11 cellular contexts compared by ENCODE assay signal in genomic region chr14:100015251-100015655, GRCh38. TPM values are rescaled to one million over a fixed set of nuclear protein-coding genes. Genes with fewer than 3 reads are reported as not detected.
DNase-seq lines count a peak whose midpoint lies in the region; ATAC-seq lines count a peak whose summit lies in the region.
"Had no signal": no experiment of that assay in that cellular context is flagged by ENCODE, and none has a peak within 500 bp of the region (broad histone marks: within the 10 kb centered on the region; RNA-seq: fewer than 3 reads in every experiment).

No MANE protein-coding gene starts in this region.

- H3K36me3 Mint-ChIP-seq in activated naive CD4-positive, alpha-beta T cell treated with anti-CD3 and anti-CD28 coated beads, Interleukin-2, amount 10 ng/mL, durations not matched to agents 7 days and 5 days, result no peaks in the 10 kb centered on the region
- no peaks in the 10 kb centered on the region for H3K36me3 Mint-ChIP-seq in stimulated activated memory B cell treated with anti-CD40 and anti-IgM and Interleukin-4, amounts not matched to agents 10 μg/mL and 1 μg/mL and 100 μg/mL, for 72 hours
- H3K36me3 Mint-ChIP-seq in immature natural killer cell, result no peaks in the 10 kb centered on the region

- no peaks in the 10 kb centered on the region for H3K27me3 Mint-ChIP-seq in activated naive CD4-positive, alpha-beta T cell treated with anti-CD3 and anti-CD28 coated beads, Interleukin-2, amount 10 ng/mL, durations not matched to agents 7 days and 5 days
- peaks cover 7% of the 10 kb centered on the region for H3K27me3 Mint-ChIP-seq in stimulated activated memory B cell treated with anti-CD40 and anti-IgM and Interleukin-4, amounts not matched to agents 10 μg/mL and 1 μg/mL and 100 μg/mL, for 72 hours
- H3K27me3 Mint-ChIP-seq in immature natural killer cell (ENCODE audit: low read depth in 3 of 3), result peaks cover 0 to 2% (median 2%) of the 10 kb centered on the region in 3 donors

- no peak for DNase-seq in activated naive CD4-positive, alpha-beta T cell treated with anti-CD3 and anti-CD28 coated beads, Interleukin-2, amount 10 ng/mL, durations not matched to agents 7 days and 5 days
- DNase-seq in activated naive CD4-positive, alpha-beta T cell treated with anti-CD3 and anti-CD28 coated beads, Interleukin-2, amount 50 U/mL, for 16 hours, result no peak
- DNase-seq in SKM-1 (lab: John Stamatoyannopoulos, UW; ENCODE audit: unreplicated experiment) (peak; percentile 6), activated T-cell treated with anti-CD3 and anti-CD28 coated beads for 4 hours (no peak), immature natural killer cell (no peak)
- no peak for DNase-seq in NK-92 treated with Interleukin-12 subunit alpha and Interleukin-12 subunit beta, amount 100 ng/mL, for 24 hours (lab: John Stamatoyannopoulos, UW)
- DNase-seq: activated T-cell treated with anti-CD3 and anti-CD28 coated beads, Interleukin-2, amount 50 U/mL, for 4 hours; kidney; stimulated activated naive CD4-positive, alpha-beta T cell treated with Interleukin-2 at 50 U/mL for 16 hours had no signal

- ATAC-seq in HG03045 (IDR thresholded peaks at IDR 0.05; ENCODE audit: unreplicated experiment), result peak; percentile 66
- ATAC-seq in stimulated activated memory B cell treated with anti-CD40 and anti-IgM and Interleukin-4, amounts not matched to agents 10 μg/mL and 1 μg/mL and 100 μg/mL, for 72 hours, result peak; percentile 90
- ATAC-seq: activated T-cell treated with anti-CD3 and anti-CD28 coated beads, Interleukin-2, amount 50 U/mL, for 4 hours had no signal

- CTCF ChIA-PET in activated naive CD4-positive, alpha-beta T cell treated with anti-CD3 and anti-CD28 coated beads, Interleukin-2, amount 10 ng/mL, durations not matched to agents 7 days and 5 days (lab: Charles Lee), result no interaction called here

- no peaks in the 10 kb centered on the region for H3K9me3 Mint-ChIP-seq in activated naive CD4-positive, alpha-beta T cell treated with anti-CD3 and anti-CD28 coated beads, Interleukin-2, amount 10 ng/mL, durations not matched to agents 7 days and 5 days
- no peaks in the 10 kb centered on the region for H3K9me3 Mint-ChIP-seq in stimulated activated memory B cell treated with anti-CD40 and anti-IgM and Interleukin-4, amounts not matched to agents 10 μg/mL and 1 μg/mL and 100 μg/mL, for 72 hours
- H3K9me3 Mint-ChIP-seq in immature natural killer cell, result no peaks in the 10 kb centered on the region
- H3K9me3 Mint-ChIP-seq: activated T-cell treated with anti-CD3 and anti-CD28 coated beads, Interleukin-2, amount 50 U/mL, for 4 hours had no signal

- H3K4me3 Mint-ChIP-seq in activated naive CD4-positive, alpha-beta T cell treated with anti-CD3 and anti-CD28 coated beads, Interleukin-2, amount 10 ng/mL, durations not matched to agents 7 days and 5 days, result no peak overlapping the region
- no peak overlapping the region for H3K4me3 Mint-ChIP-seq in stimulated activated memory B cell treated with anti-CD40 and anti-IgM and Interleukin-4, amounts not matched to agents 10 μg/mL and 1 μg/mL and 100 μg/mL, for 72 hours
- no peak overlapping the region for H3K4me3 Mint-ChIP-seq in immature natural killer cell
- H3K4me3 Mint-ChIP-seq: activated T-cell treated with anti-CD3 and anti-CD28 coated beads, Interleukin-2, amount 50 U/mL, for 4 hours had no signal

- peak overlapping the region; percentile 16 for H3K27ac Mint-ChIP-seq in activated naive CD4-positive, alpha-beta T cell treated with anti-CD3 and anti-CD28 coated beads, Interleukin-2, amount 10 ng/mL, durations not matched to agents 7 days and 5 days
- no peak overlapping the region for H3K27ac Mint-ChIP-seq in stimulated activated memory B cell treated with anti-CD40 and anti-IgM and Interleukin-4, amounts not matched to agents 10 μg/mL and 1 μg/mL and 100 μg/mL, for 72 hours
- no peak overlapping the region for H3K27ac Mint-ChIP-seq in immature natural killer cell

- peaks cover 6% of the 10 kb centered on the region for H3K4me1 Mint-ChIP-seq in activated naive CD4-positive, alpha-beta T cell treated with anti-CD3 and anti-CD28 coated beads, Interleukin-2, amount 10 ng/mL, durations not matched to agents 7 days and 5 days
- peaks cover 7% of the 10 kb centered on the region for H3K4me1 Mint-ChIP-seq in stimulated activated memory B cell treated with anti-CD40 and anti-IgM and Interleukin-4, amounts not matched to agents 10 μg/mL and 1 μg/mL and 100 μg/mL, for 72 hours
- no peaks in the 10 kb centered on the region for H3K4me1 Mint-ChIP-seq in immature natural killer cell

RNA-seq across cellular contexts. Expression of gene EVL, which starts 50.0 kb away (rescaled TPM):
- polyA plus RNA-seq in immature natural killer cell, result 100 to 1,000 TPM in 1 of 3 donors, 10 to 100 TPM in 2; 56.8 to 135 (median 76.3) TPM
